ENCODE assay signal across 8 cellular contexts in genomic region chr10:116742367-116743265, GRCh38. TPM values are rescaled to one million over a fixed set of nuclear protein-coding genes. Genes with fewer than 3 reads are reported as not detected.
DNase-seq lines count a peak whose midpoint lies in the region; ATAC-seq and TF ChIP-seq lines count a peak whose summit lies in the region.

TSS of gene HSPA12A (minus strand) at chr10:116742566. CDS start at chr10:116742469, 97 bp downstream.

- H3K27me3 ChIP-seq in ACC112 (ENCODE audit: insufficient read depth, low read length) = peaks cover 8% of the 10 kb centered on the region; the same call in 1 of the 2 replicates
- peaks cover 0 to 48% (median 14%) of the 10 kb centered on the region in 3 donors for H3K27me3 ChIP-seq in stomach

- no peak for TF ChIP-seq POLR2A in stomach (IDR thresholded peaks at IDR 0.05)

- no peak for TF ChIP-seq EP300 in stomach (IDR thresholded peaks at IDR 0.05)

- no peaks in the 10 kb centered on the region for H3K36me3 ChIP-seq in ACC112 (ENCODE audit: insufficient read depth, low read length)
- no peaks in the 10 kb centered on the region for H3K36me3 ChIP-seq in stomach

- no peaks in the 10 kb centered on the region for H3K4me1 Mint-ChIP-seq in activated T-helper 1 cell treated with anti-CD3 and anti-CD28 coated beads, Interleukin-12 subunit alpha, Interleukin-12 subunit beta, Interleukin-2, Interleukin-4 antibody, amounts not matched to agents 30 ng/mL and 10 ng/mL and 1 ng/mL, durations not matched to agents 14 hours and 24 hours and 36 hours (ENCODE audit: low read depth)

- H3K27ac Mint-ChIP-seq in activated T-helper 1 cell treated with anti-CD3 and anti-CD28 coated beads, Interleukin-12 subunit alpha, Interleukin-12 subunit beta, Interleukin-2, Interleukin-4 antibody, amounts not matched to agents 30 ng/mL and 10 ng/mL and 1 ng/mL, durations not matched to agents 14 hours and 24 hours and 36 hours = no peak within 1 kb of the TSS

- DNase-seq in NCI-H748 (lab: John Stamatoyannopoulos, UW; ENCODE audit: unreplicated experiment) (peak; percentile 57), fibroblast of peridontal ligament (ENCODE audit: extremely low read depth) (peak; percentile 67), myocyte (ENCODE audit: low read depth) (peak; percentile 96), stomach (peak; percentile 80)
- peak; percentile 31 for DNase-seq in activated T-helper 1 cell treated with anti-CD3 and anti-CD28 coated beads, Interleukin-12 subunit alpha, Interleukin-12 subunit beta, Interleukin-2, Interleukin-4 antibody, amounts not matched to agents 30 ng/mL and 10 ng/mL and 1 ng/mL, durations not matched to agents 14 hours and 24 hours and 36 hours (ENCODE audit: low spot score)

- H3K27ac ChIP-seq in ACC112 (ENCODE audit: low read depth, low read length) (peak within 1 kb of the TSS; percentile 31; the same call in 1 of the 2 replicates), stomach (peak within 1 kb of the TSS; percentile 85 to 96 (median 90))

- peaks cover 57% of the 10 kb centered on the region for H3K27me3 Mint-ChIP-seq in activated T-helper 1 cell treated with anti-CD3 and anti-CD28 coated beads, Interleukin-12 subunit alpha, Interleukin-12 subunit beta, Interleukin-2, Interleukin-4 antibody, amounts not matched to agents 30 ng/mL and 10 ng/mL and 1 ng/mL, durations not matched to agents 14 hours and 24 hours and 36 hours (ENCODE audit: insufficient read depth)

- 0 to 1% (median 1%) methylated on average over 14 to 114 of the region's 114 CpGs for WGBS in stomach, 5 donors

- intact Hi-C loops in activated T-helper 1 cell treated with anti-CD3 and anti-CD28 coated beads, Interleukin-12 subunit alpha, Interleukin-12 subunit beta, Interleukin-2, Interleukin-4 antibody, amounts not matched to agents 30 ng/mL and 10 ng/mL and 1 ng/mL, durations not matched to agents 14 hours and 24 hours and 36 hours (cut with micrococcal nuclease) = loop anchor here (1.0 kb wide), 1 partner anchor 46 kb away; no protein-coding TSS in a partner anchor
- intact Hi-C loops in stomach (cut with DNase I; ENCODE audit: low total_unique reads) = no loop called here

- H3K4me3 ChIP-seq in ACC112 (ENCODE audit: low read depth, low read length) (peak within 1 kb of the TSS; percentile 77), stomach (peak within 1 kb of the TSS; percentile 67 to 93 (median 74))

- H3K36me3 Mint-ChIP-seq in activated T-helper 1 cell treated with anti-CD3 and anti-CD28 coated beads, Interleukin-12 subunit alpha, Interleukin-12 subunit beta, Interleukin-2, Interleukin-4 antibody, amounts not matched to agents 30 ng/mL and 10 ng/mL and 1 ng/mL, durations not matched to agents 14 hours and 24 hours and 36 hours (ENCODE audit: low read depth) = peaks cover 3% of the 10 kb centered on the region

- no peaks in the 10 kb centered on the region for H3K9me3 Mint-ChIP-seq in activated T-helper 1 cell treated with anti-CD3 and anti-CD28 coated beads, Interleukin-12 subunit alpha, Interleukin-12 subunit beta, Interleukin-2, Interleukin-4 antibody, amounts not matched to agents 30 ng/mL and 10 ng/mL and 1 ng/mL, durations not matched to agents 14 hours and 24 hours and 36 hours

- H2AFZ ChIP-seq in ACC112 (ENCODE audit: low read length, unreplicated experiment) = peak within 1 kb of the TSS; percentile 72

- H3K4me1 ChIP-seq in ACC112 (ENCODE audit: control insufficient read depth, insufficient read depth, low read length, unreplicated experiment) = no peaks in the 10 kb centered on the region
- H3K4me1 ChIP-seq in stomach = peaks cover 10 to 25% (median 22%) of the 10 kb centered on the region in 4 donors

- no peak for TF ChIP-seq CTCF in stomach (IDR thresholded peaks at IDR 0.05)

- no peaks in the 10 kb centered on the region for H3K9me3 ChIP-seq in stomach

- H3K4me3 Mint-ChIP-seq in activated T-helper 1 cell treated with anti-CD3 and anti-CD28 coated beads, Interleukin-12 subunit alpha, Interleukin-12 subunit beta, Interleukin-2, Interleukin-4 antibody, amounts not matched to agents 30 ng/mL and 10 ng/mL and 1 ng/mL, durations not matched to agents 14 hours and 24 hours and 36 hours = peak within 1 kb of the TSS; percentile 63

- ATAC-seq in GM18511 (IDR thresholded peaks at IDR 0.05; ENCODE audit: unreplicated experiment) = peak; percentile 91
- peak; percentile 85 for ATAC-seq in HG02970 (IDR thresholded peaks at IDR 0.05; ENCODE audit: low FRiP score, unreplicated experiment)

- no peaks in the 10 kb centered on the region for H3K79me2 ChIP-seq in ACC112 (ENCODE audit: control insufficient read depth, insufficient read depth, low read length, unreplicated experiment)

RNA-seq across cellular contexts. Expression of gene HSPA12A, which starts in this region (rescaled TPM):
- 0.05 TPM in 1 of 2 replicates, not detected in the other for total RNA-seq in activated T-helper 1 cell treated with anti-CD3 and anti-CD28 coated beads, Interleukin-12 subunit alpha, Interleukin-12 subunit beta, Interleukin-2, Interleukin-4 antibody, amounts not matched to agents 30 ng/mL and 10 ng/mL and 1 ng/mL, durations not matched to agents 14 hours and 24 hours and 36 hours
- total RNA-seq in myocyte = 5.4 and 7.8 TPM in 2 replicates
- polyA plus RNA-seq in myocyte (2012) = 18.6 TPM
- 10 to 100 TPM in 2 of 5 donors, 1 to 10 TPM in 3; 2.9 to 25.5 (median 6.1) TPM for total RNA-seq in stomach
- 1 to 10 TPM; 2.0 to 2.7 (median 2.4) TPM for polyA plus RNA-seq in stomach

Comparison
In these comparisons a context has a peak if more than half of its experiments do, and no peak if none do; other contexts are left out.
1. Peak in every context shown above with its lines: DNase-seq, ATAC-seq, H3K4me3 ChIP-seq and H3K27ac ChIP-seq.
2. Peak in DNase-seq in activated T-helper 1 cell treated with anti-CD3 and anti-CD28 coated beads, Interleukin-12 subunit alpha, Interleukin-12 subunit beta, Interleukin-2, Interleukin-4 antibody, amounts not matched to agents 30 ng/mL and 10 ng/mL and 1 ng/mL, durations not matched to agents 14 hours and 24 hours and 36 hours; RNA of the gene not detected or under 1 TPM.
3. DNase-seq: peak in every context shown above with its lines; median percentile 96 in myocyte; 80 in stomach; 67 in fibroblast of peridontal ligament; 57 in NCI-H748; 31 in activated T-helper 1 cell treated with anti-CD3 and anti-CD28 coated beads, Interleukin-12 subunit alpha, Interleukin-12 subunit beta, Interleukin-2, Interleukin-4 antibody, amounts not matched to agents 30 ng/mL and 10 ng/mL and 1 ng/mL, durations not matched to agents 14 hours and 24 hours and 36 hours.